ENCODE assay signal across 12 cellular contexts in the genomic region with DNA sequence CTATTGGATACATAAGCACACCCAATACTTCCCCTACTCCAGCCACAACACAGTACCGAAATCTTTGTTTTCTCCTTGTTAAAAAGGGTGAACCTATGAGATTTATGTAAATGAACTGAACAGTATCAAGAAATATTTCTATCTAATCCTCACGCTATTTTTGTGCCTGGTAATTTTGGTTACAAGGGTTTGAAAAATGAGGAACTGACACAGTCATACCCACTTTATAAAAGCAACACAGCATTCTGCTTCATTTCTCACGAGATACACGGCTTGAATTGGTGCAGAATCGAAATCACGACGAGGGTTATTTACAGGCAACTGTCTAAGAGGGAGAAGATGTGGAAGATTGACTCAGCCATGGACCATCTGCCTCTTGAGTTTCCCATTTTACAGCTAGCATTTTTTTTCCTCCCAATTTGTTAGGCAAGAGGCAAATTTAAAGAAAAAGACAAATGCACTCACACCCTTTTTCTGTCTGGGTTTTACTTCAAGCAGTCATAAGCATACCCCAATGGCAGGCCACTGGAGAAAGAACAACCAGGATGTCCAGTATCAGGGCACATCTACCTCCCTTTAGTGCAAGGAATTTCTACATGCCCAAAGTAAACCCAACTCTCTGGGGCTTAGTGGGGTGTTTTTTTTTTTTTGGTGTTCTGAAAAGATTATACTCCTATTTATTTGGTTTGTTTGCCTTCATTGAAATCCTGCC.
DNase-seq lines count a peak whose midpoint lies in the region; ATAC-seq and TF ChIP-seq lines count a peak whose summit lies in the region.
"Had no signal": no experiment of that assay in that cellular context is flagged by ENCODE, and none has a peak within 500 bp of the region (broad histone marks: within the 10 kb centered on the region; RNA-seq: fewer than 3 reads in every experiment).

No MANE protein-coding gene starts in this region.

- intact Hi-C loops in sigmoid colon (cut with DNase I), result no loop called here

- H3K4me1 Mint-ChIP-seq in stimulated activated naive B cell treated with anti-CD40 and anti-IgM and Interleukin-4, amounts not matched to agents 10 μg/mL and 1 μg/mL and 100 μg/mL, for 72 hours, result peaks cover 12 to 51% of the 10 kb centered on the region in 2 donors

- DNase-seq in MM.1S (peak; percentile 49), foreskin keratinocyte (no peak), SW 1271 (lab: John Stamatoyannopoulos, UW) (no peak), GM19240 (ENCODE audit: insufficient read length, low spot score) (no peak), sigmoid colon (no peak)
- DNase-seq in stimulated activated naive B cell treated with anti-CD40 and anti-IgM and Interleukin-4, amounts not matched to agents 10 μg/mL and 1 μg/mL and 100 μg/mL, for 72 hours, result peak; percentile 29
- DNase-seq: mammary epithelial cell, NCI-H1436 had no signal

- H3K27ac Mint-ChIP-seq in stimulated activated naive B cell treated with anti-CD40 and anti-IgM and Interleukin-4, amounts not matched to agents 10 μg/mL and 1 μg/mL and 100 μg/mL, for 72 hours, result peak overlapping the region; percentile 16
- H3K27ac Mint-ChIP-seq: activated naive CD8-positive, alpha-beta T cell; type B pancreatic cell had no signal

- H3K9me2 ChIP-seq in MM.1S (replicated peaks; ENCODE audit: insufficient read depth, low read length), result no peaks in the 10 kb centered on the region

- peak overlapping the region in 1 of 2 donors; percentile 38 for H3K4me3 Mint-ChIP-seq in stimulated activated naive B cell treated with anti-CD40 and anti-IgM and Interleukin-4, amounts not matched to agents 10 μg/mL and 1 μg/mL and 100 μg/mL, for 72 hours
- H3K4me3 Mint-ChIP-seq: activated naive CD8-positive, alpha-beta T cell; type B pancreatic cell had no signal

- 42 to 70% methylated on average over 7 of the region's 7 CpGs for WGBS in sigmoid colon, 2 donors

- TF ChIP-seq EP300 in sigmoid colon (IDR thresholded peaks at IDR 0.05), result no peak

- peaks cover 26% of the 10 kb centered on the region for H3F3A ChIP-seq in MM.1S (ENCODE audit: insufficient read depth, low read length)

- no peak for TF ChIP-seq POLR2A in sigmoid colon (IDR thresholded peaks at IDR 0.05)

- ATAC-seq in GM19035 (IDR thresholded peaks at IDR 0.05; ENCODE audit: unreplicated experiment), result peak; percentile 87
- ATAC-seq in HG02840 (IDR thresholded peaks at IDR 0.05; ENCODE audit: low FRiP score, unreplicated experiment), result peak; percentile 74
- peak; percentile 95 to 96 for ATAC-seq in stimulated activated naive B cell treated with anti-CD40 and anti-IgM and Interleukin-4, amounts not matched to agents 10 μg/mL and 1 μg/mL and 100 μg/mL, for 72 hours (replicated peaks)
- no peak for ATAC-seq in foreskin keratinocyte

- peaks cover 6 to 27% of the 10 kb centered on the region in 2 donors for H3K27me3 Mint-ChIP-seq in stimulated activated naive B cell treated with anti-CD40 and anti-IgM and Interleukin-4, amounts not matched to agents 10 μg/mL and 1 μg/mL and 100 μg/mL, for 72 hours
- H3K27me3 Mint-ChIP-seq: type B pancreatic cell had no signal

- no peaks in the 10 kb centered on the region for H4K20me1 ChIP-seq in MM.1S (ENCODE audit: insufficient read depth, low read length)

- no peaks in the 10 kb centered on the region for H3K27me3 ChIP-seq in MM.1S (replicated peaks; ENCODE audit: insufficient read depth, low read length)
- no peaks in the 10 kb centered on the region for H3K27me3 ChIP-seq in foreskin keratinocyte
- no peaks in the 10 kb centered on the region for H3K27me3 ChIP-seq in sigmoid colon

- H3K27ac ChIP-seq in MM.1S (ENCODE audit: low read length) (peak overlapping the region; percentile 90), foreskin keratinocyte (no peak overlapping the region), sigmoid colon (no peak overlapping the region)

- H3K9ac ChIP-seq in MM.1S (ENCODE audit: low read length), result peak overlapping the region; percentile 64

- H3K36me3 ChIP-seq in MM.1S (replicated peaks; ENCODE audit: insufficient read depth, low read length) (no peaks in the 10 kb centered on the region), sigmoid colon (no peaks in the 10 kb centered on the region)

- peaks cover 34% of the 10 kb centered on the region for H3K4me1 ChIP-seq in MM.1S (ENCODE audit: low read length)
- no peaks in the 10 kb centered on the region for H3K4me1 ChIP-seq in foreskin keratinocyte
- H3K4me1 ChIP-seq in sigmoid colon, result peaks cover 0 to 15% (median 8%) of the 10 kb centered on the region in 4 donors

- peaks cover 0 to 4% of the 10 kb centered on the region in 2 donors for H3K9me3 Mint-ChIP-seq in stimulated activated naive B cell treated with anti-CD40 and anti-IgM and Interleukin-4, amounts not matched to agents 10 μg/mL and 1 μg/mL and 100 μg/mL, for 72 hours

- peak overlapping the region; percentile 74 for H3K4me2 ChIP-seq in MM.1S (ENCODE audit: low read depth, low read length)

- no peaks in the 10 kb centered on the region; the same call in 1 of the 2 replicates for H3K9me3 ChIP-seq in MM.1S (replicated peaks; ENCODE audit: insufficient read depth, low read length)
- H3K9me3 ChIP-seq in sigmoid colon, result no peaks in the 10 kb centered on the region

- H3K79me2 ChIP-seq in MM.1S (ENCODE audit: low read length), result no peaks in the 10 kb centered on the region

- H2AFZ ChIP-seq in MM.1S (ENCODE audit: low read length), result 0 out of 2 replicates have a peak overlapping the region, but pooled peaks have one; percentile 8

- TF ChIP-seq CTCF in MM.1S (IDR thresholded peaks at IDR 0.05; ENCODE audit: low read length) (no peak), foreskin keratinocyte (conservative IDR thresholded peaks at IDR 0.05) (no peak), sigmoid colon (IDR thresholded peaks at IDR 0.05) (no peak)

- no peaks in the 10 kb centered on the region for H3K36me3 Mint-ChIP-seq in stimulated activated naive B cell treated with anti-CD40 and anti-IgM and Interleukin-4, amounts not matched to agents 10 μg/mL and 1 μg/mL and 100 μg/mL, for 72 hours
- H3K36me3 Mint-ChIP-seq: activated naive CD8-positive, alpha-beta T cell; type B pancreatic cell had no signal

- H3K4me3 ChIP-seq in MM.1S (ENCODE audit: low read length) (peak overlapping the region; percentile 39), sigmoid colon (no peak overlapping the region)

Comparison
In these comparisons a context has a peak if more than half of its experiments do, and no peak if none do; other contexts are left out.
1. DNase-seq: peak in MM.1S (single experiment) and stimulated activated naive B cell treated with anti-CD40 and anti-IgM and Interleukin-4, amounts not matched to agents 10 μg/mL and 1 μg/mL and 100 μg/mL, for 72 hours (single experiment); none in foreskin keratinocyte (0 of 2), SW 1271 (0 of 2), GM19240 (single experiment) and sigmoid colon (single experiment).